In the genomic region with DNA sequence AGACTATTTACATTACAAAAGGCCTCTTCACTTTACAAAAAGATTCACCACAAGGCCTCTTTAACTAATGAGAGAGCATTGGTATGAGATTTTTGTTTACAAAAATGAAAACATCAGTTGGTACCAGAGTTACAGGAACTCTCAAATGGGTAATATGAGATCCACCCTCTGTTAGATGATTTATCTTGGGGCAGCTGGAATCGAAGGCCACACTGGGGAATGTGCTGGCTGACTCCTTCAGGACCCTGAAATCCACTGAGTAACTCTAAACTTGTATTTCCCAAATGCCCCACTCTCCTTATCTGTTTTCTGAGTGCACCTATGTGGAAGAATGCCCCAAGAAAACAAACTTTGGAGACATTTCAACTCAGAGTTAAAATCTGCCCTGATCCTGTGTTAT, we compare ENCODE assay signal across 31 cellular contexts.
"Had no signal": no experiment of that assay in that cellular context is flagged by ENCODE, and none has a peak within 500 bp of the region (broad histone marks: within the 10 kb centered on the region; RNA-seq: fewer than 3 reads in every experiment).

No MANE protein-coding gene starts in this region.

- H3K27me3 ChIP-seq: ascending aorta, brain microvascular endothelial cell had no signal

- H3K27ac ChIP-seq: ascending aorta, brain microvascular endothelial cell, coronary artery, dorsolateral prefrontal cortex, VCaP had no signal

- H3K27ac Mint-ChIP-seq: activated CD4-positive, alpha-beta memory T cell treated with anti-CD3 and anti-CD28 coated beads, Interleukin-2, amount 10 ng/mL, durations not matched to agents 7 days and 5 days; activated CD4-positive, alpha-beta T cell treated with anti-CD3 and anti-CD28 coated beads, Interleukin-2, amount 10 ng/mL, durations not matched to agents 7 days and 5 days; activated naive CD4-positive, alpha-beta T cell treated with anti-CD3 and anti-CD28 coated beads, Interleukin-2, amount 10 ng/mL, durations not matched to agents 7 days and 5 days; activated naive CD4-positive, alpha-beta T cell treated with anti-CD3 and anti-CD28 coated beads, Interleukin-2, amount 50 U/mL, for 72 hours; activated naive CD8-positive, alpha-beta T cell treated with anti-CD3 and anti-CD28 coated beads, Interleukin-2, amount 10 ng/mL, durations not matched to agents 7 days and 5 days; activated T-cell treated with anti-CD3 and anti-CD28 coated beads, Interleukin-2, amount 50 U/mL, for 24 hours; activated T-cell treated with anti-CD3 and anti-CD28 coated beads, Interleukin-2, amount 50 U/mL, for 72 hours; dendritic cell treated with granulocyte-macrophage colony-stimulating factor and Interleukin-4, amounts not matched to agents 40 ng/mL and 50 ng/mL, for 4 days; endodermal cell; T-helper 17 cell; T-helper 2 cell treated with Interferon-gamma antibody and Interleukin-4, amounts not matched to agents 5 μg/mL and 100 μg/mL, for 36 hours; WTC11 had no signal

- H3K4me1 ChIP-seq: ascending aorta had no signal

- H3K4me1 Mint-ChIP-seq: activated CD4-positive, alpha-beta memory T cell treated with anti-CD3 and anti-CD28 coated beads, Interleukin-2, amount 10 ng/mL, durations not matched to agents 7 days and 5 days; activated CD4-positive, alpha-beta T cell treated with anti-CD3 and anti-CD28 coated beads, Interleukin-2, amount 10 ng/mL, durations not matched to agents 7 days and 5 days; activated naive CD4-positive, alpha-beta T cell treated with anti-CD3 and anti-CD28 coated beads, Interleukin-2, amount 10 ng/mL, durations not matched to agents 7 days and 5 days; activated naive CD8-positive, alpha-beta T cell treated with anti-CD3 and anti-CD28 coated beads, Interleukin-2, amount 10 ng/mL, durations not matched to agents 7 days and 5 days; central memory CD8-positive, alpha-beta T cell; T-helper 17 cell had no signal

- H3K27me3 Mint-ChIP-seq: activated CD4-positive, alpha-beta memory T cell treated with anti-CD3 and anti-CD28 coated beads, Interleukin-2, amount 10 ng/mL, durations not matched to agents 7 days and 5 days; activated CD4-positive, alpha-beta T cell treated with anti-CD3 and anti-CD28 coated beads, Interleukin-2, amount 10 ng/mL, durations not matched to agents 7 days and 5 days; activated naive CD4-positive, alpha-beta T cell treated with anti-CD3 and anti-CD28 coated beads, Interleukin-2, amount 10 ng/mL, durations not matched to agents 7 days and 5 days; activated naive CD8-positive, alpha-beta T cell treated with anti-CD3 and anti-CD28 coated beads, Interleukin-2, amount 10 ng/mL, durations not matched to agents 7 days and 5 days; central memory CD8-positive, alpha-beta T cell; T-helper 17 cell had no signal

- ATAC-seq: activated naive CD4-positive, alpha-beta T cell treated with anti-CD3 and anti-CD28 coated beads, Interleukin-2, amount 50 U/mL, for 72 hours; activated T-cell treated with anti-CD3 and anti-CD28 coated beads, Interleukin-2, amount 50 U/mL, for 72 hours; esophagus mucosa; T-helper 17 cell; WTC11 had no signal

- H3K9me3 Mint-ChIP-seq: activated CD4-positive, alpha-beta memory T cell treated with anti-CD3 and anti-CD28 coated beads, Interleukin-2, amount 10 ng/mL, durations not matched to agents 7 days and 5 days; activated CD4-positive, alpha-beta T cell treated with anti-CD3 and anti-CD28 coated beads, Interleukin-2, amount 10 ng/mL, durations not matched to agents 7 days and 5 days; activated naive CD4-positive, alpha-beta T cell treated with anti-CD3 and anti-CD28 coated beads, Interleukin-2, amount 10 ng/mL, durations not matched to agents 7 days and 5 days; activated naive CD8-positive, alpha-beta T cell treated with anti-CD3 and anti-CD28 coated beads, Interleukin-2, amount 10 ng/mL, durations not matched to agents 7 days and 5 days; activated T-cell treated with anti-CD3 and anti-CD28 coated beads, Interleukin-2, amount 50 U/mL, for 24 hours; activated T-cell treated with anti-CD3 and anti-CD28 coated beads, Interleukin-2, amount 50 U/mL, for 72 hours; central memory CD8-positive, alpha-beta T cell; dendritic cell treated with granulocyte-macrophage colony-stimulating factor and Interleukin-4, amounts not matched to agents 40 ng/mL and 50 ng/mL, for 4 days; endodermal cell; T-helper 2 cell treated with Interferon-gamma antibody and Interleukin-4, amounts not matched to agents 5 μg/mL and 100 μg/mL, for 36 hours; WTC11 had no signal

- H3K36me3 ChIP-seq: ascending aorta, brain microvascular endothelial cell had no signal

- H3K4me3 ChIP-seq: ascending aorta, coronary artery, dorsolateral prefrontal cortex had no signal

- H3K9me3 ChIP-seq: ascending aorta had no signal

- H3K36me3 Mint-ChIP-seq: activated naive CD4-positive, alpha-beta T cell treated with anti-CD3 and anti-CD28 coated beads, Interleukin-2, amount 10 ng/mL, durations not matched to agents 7 days and 5 days; activated naive CD4-positive, alpha-beta T cell treated with anti-CD3 and anti-CD28 coated beads, Interleukin-2, amount 50 U/mL, for 72 hours; activated naive CD8-positive, alpha-beta T cell treated with anti-CD3 and anti-CD28 coated beads, Interleukin-2, amount 10 ng/mL, durations not matched to agents 7 days and 5 days; WTC11 had no signal

- H3K4me3 Mint-ChIP-seq: activated CD4-positive, alpha-beta memory T cell treated with anti-CD3 and anti-CD28 coated beads, Interleukin-2, amount 10 ng/mL, durations not matched to agents 7 days and 5 days; activated CD4-positive, alpha-beta T cell treated with anti-CD3 and anti-CD28 coated beads, Interleukin-2, amount 10 ng/mL, durations not matched to agents 7 days and 5 days; activated naive CD4-positive, alpha-beta T cell treated with anti-CD3 and anti-CD28 coated beads, Interleukin-2, amount 10 ng/mL, durations not matched to agents 7 days and 5 days; activated naive CD8-positive, alpha-beta T cell treated with anti-CD3 and anti-CD28 coated beads, Interleukin-2, amount 10 ng/mL, durations not matched to agents 7 days and 5 days; activated T-cell treated with anti-CD3 and anti-CD28 coated beads, Interleukin-2, amount 50 U/mL, for 24 hours; activated T-cell treated with anti-CD3 and anti-CD28 coated beads, Interleukin-2, amount 50 U/mL, for 72 hours; central memory CD8-positive, alpha-beta T cell; dendritic cell treated with granulocyte-macrophage colony-stimulating factor and Interleukin-4, amounts not matched to agents 40 ng/mL and 50 ng/mL, for 4 days; endodermal cell; T-helper 17 cell; T-helper 2 cell treated with Interferon-gamma antibody and Interleukin-4, amounts not matched to agents 5 μg/mL and 100 μg/mL, for 36 hours; WTC11 had no signal

- DNase-seq: activated CD4-positive, alpha-beta memory T cell treated with anti-CD3 and anti-CD28 coated beads, Interleukin-2, amount 10 ng/mL, durations not matched to agents 7 days and 5 days; activated CD4-positive, alpha-beta T cell treated with anti-CD3 and anti-CD28 coated beads for 1 hour; activated CD4-positive, alpha-beta T cell treated with anti-CD3 and anti-CD28 coated beads for 4 hours; activated CD4-positive, alpha-beta T cell treated with anti-CD3 and anti-CD28 coated beads, Interleukin-2, amount 10 ng/mL, durations not matched to agents 7 days and 5 days; activated CD4-positive, alpha-beta T cell treated with anti-CD3 and anti-CD28 coated beads, Interleukin-2, amount 50 U/mL, for 4 hours; activated CD8-positive, alpha-beta memory T cell treated with anti-CD3 and anti-CD28 coated beads, Interleukin-2, amount 50 U/mL, for 48 hours; activated gamma-delta T cell; activated naive CD4-positive, alpha-beta T cell; activated naive CD4-positive, alpha-beta T cell treated with anti-CD3 and anti-CD28 coated beads, Interleukin-2, amount 10 ng/mL, durations not matched to agents 7 days and 5 days; activated naive CD8-positive, alpha-beta T cell treated with anti-CD3 and anti-CD28 coated beads, Interleukin-2, amount 10 ng/mL, durations not matched to agents 7 days and 5 days; activated T-cell treated with anti-CD3 and anti-CD28 coated beads for 4 hours; activated T-cell treated with anti-CD3 and anti-CD28 coated beads, Interleukin-2, amount 50 U/mL, for 24 hours; activated T-cell treated with anti-CD3 and anti-CD28 coated beads, Interleukin-2, amount 50 U/mL, for 72 hours; brain microvascular endothelial cell; dorsolateral prefrontal cortex; effector memory CD4-positive, alpha-beta T cell; endodermal cell; foreskin fibroblast; head of caudate nucleus; T-helper 1 cell; T-helper 17 cell; T1000 had no signal
